Comparison of ENCODE assay signal across 8 cellular contexts in the genomic region with DNA sequence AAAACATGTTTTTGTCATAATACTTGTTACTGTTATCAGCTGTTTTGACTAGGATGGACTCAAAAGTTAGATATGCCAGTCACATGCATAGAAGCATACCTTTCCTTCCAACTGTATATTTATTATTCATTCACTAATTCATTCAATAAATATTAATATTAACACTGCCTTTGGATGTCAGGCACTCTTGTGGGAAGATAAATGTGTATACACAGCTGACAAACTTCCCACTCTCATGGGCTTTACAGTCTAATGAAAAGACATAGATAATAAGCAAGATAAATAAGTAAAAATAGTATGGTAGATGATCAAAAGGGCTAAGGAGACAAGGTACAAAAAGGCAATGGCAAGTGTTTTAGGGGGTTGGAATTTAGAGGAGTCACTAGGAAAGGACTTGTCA.
"Had no signal": no experiment of that assay in that cellular context is flagged by ENCODE, and none has a peak within 500 bp of the region (broad histone marks: within the 10 kb centered on the region; RNA-seq: fewer than 3 reads in every experiment).

No MANE protein-coding gene starts in this region.

- H3K36me3 Mint-ChIP-seq: IgD-negative memory B cell had no signal

- H3K27me3 Mint-ChIP-seq: IgD-negative memory B cell had no signal

- H3K4me3 ChIP-seq: K562 had no signal

- FAIRE-seq: HepG2, HTR-8/SVneo, K562 had no signal

- H3K4me3 Mint-ChIP-seq: IgD-negative memory B cell had no signal

- H3K27ac Mint-ChIP-seq: IgD-negative memory B cell had no signal

- ATAC-seq: HepG2, K562 had no signal

- DNase-seq: IMR-90, KBM-7, KG1 had no signal

- H3K27ac ChIP-seq: HL-60 had no signal
